ENCODE assay signal across 24 cellular contexts in the genomic region with DNA sequence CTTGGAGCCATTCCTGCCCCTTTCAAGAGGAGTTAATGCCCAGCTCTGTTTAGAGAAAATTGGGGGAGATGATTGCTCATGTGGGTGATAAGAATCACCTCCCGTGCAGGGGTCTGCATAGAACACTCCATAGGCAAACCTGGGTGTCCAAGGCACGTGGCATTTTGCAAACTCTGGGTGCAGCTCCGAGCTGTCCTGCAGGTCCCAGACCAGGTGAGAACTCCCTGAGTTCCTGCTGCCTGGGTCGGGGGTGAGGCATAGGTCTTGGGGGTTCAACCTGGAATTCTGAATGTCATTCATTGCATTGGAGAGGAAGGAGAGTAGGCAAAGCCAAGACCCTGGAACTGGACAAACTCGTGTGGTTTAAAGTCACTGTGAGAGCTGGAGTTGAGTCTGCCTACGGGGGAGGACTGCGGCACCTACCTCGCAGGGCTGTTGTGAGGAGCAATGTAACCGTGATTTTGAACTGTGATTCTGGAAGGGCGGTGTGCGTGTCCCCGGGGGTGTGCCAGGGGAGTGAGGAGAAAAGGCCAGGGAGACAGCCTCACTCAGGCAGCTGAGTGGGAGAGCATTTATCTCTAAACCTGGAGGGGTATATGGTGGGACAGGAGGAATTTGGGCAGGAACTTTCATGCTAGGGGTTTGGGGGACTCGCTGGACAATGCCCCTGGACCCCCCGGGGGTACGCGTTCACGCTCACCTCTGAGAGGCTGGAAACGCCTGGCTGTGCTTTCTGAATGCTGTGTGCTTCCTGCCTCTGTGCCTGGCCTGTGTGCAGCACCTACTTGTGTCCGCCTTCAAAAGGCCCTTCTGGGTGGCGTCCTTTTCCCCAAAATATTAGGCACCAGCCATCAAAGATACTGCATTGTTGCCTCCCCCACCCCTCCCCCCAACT. TPM values are rescaled to one million over a fixed set of nuclear protein-coding genes. Genes with fewer than 3 reads are reported as not detected.
"Had no signal": no experiment of that assay in that cellular context is flagged by ENCODE, and none has a peak within 500 bp of the region (broad histone marks: within the 10 kb centered on the region; RNA-seq: fewer than 3 reads in every experiment).

No MANE protein-coding gene starts in this region.

- H3K36me3 ChIP-seq: heart left ventricle, left lung, prostate gland, sigmoid colon, suprapubic skin, tibial artery had no signal

- ATAC-seq: activated CD4-positive, alpha-beta T cell treated with anti-CD3 and anti-CD28 coated beads for 36 hours; activated CD8-positive, alpha-beta memory T cell treated with anti-CD3 and anti-CD28 coated beads, Interleukin-2, amount 10 ng/mL, durations not matched to agents 7 days and 5 days; activated CD8-positive, alpha-beta T cell treated with anti-CD3 and anti-CD28 coated beads, Interleukin-2, amount 10 ng/mL, durations not matched to agents 7 days and 5 days; activated naive CD8-positive, alpha-beta T cell treated with anti-CD3 and anti-CD28 coated beads, Interleukin-2, amount 50 U/mL, for 24 hours; esophagus mucosa; heart left ventricle; left lung; naive thymus-derived CD4-positive, alpha-beta T cell had no signal

- H3K4me3 ChIP-seq: heart left ventricle, left lung, prostate gland, sigmoid colon, suprapubic skin, tibial artery had no signal

- DNase-seq: activated B cell treated with CpG ODN at 0.5 μM for 24 hours; activated CD4-positive, alpha-beta T cell treated with anti-CD3 and anti-CD28 coated beads for 36 hours; activated CD8-positive, alpha-beta memory T cell treated with anti-CD3 and anti-CD28 coated beads, Interleukin-2, amount 10 ng/mL, durations not matched to agents 7 days and 5 days; activated CD8-positive, alpha-beta T cell treated with anti-CD3 and anti-CD28 coated beads, Interleukin-2, amount 10 ng/mL, durations not matched to agents 7 days and 5 days; activated naive CD8-positive, alpha-beta T cell treated with anti-CD3 and anti-CD28 coated beads, Interleukin-2, amount 50 U/mL, for 24 hours; activated T-cell treated with anti-CD3 and anti-CD28 coated beads, Interleukin-2, amount 50 U/mL, for 48 hours; foreskin fibroblast; kidney glomerular epithelial cell; left lung; naive thymus-derived CD4-positive, alpha-beta T cell; retina; sigmoid colon; small intestine; stimulated activated naive CD4-positive, alpha-beta T cell; T-helper 2 cell; tibial artery had no signal

- H3K27ac ChIP-seq: heart left ventricle, left lung, prostate gland, sigmoid colon, suprapubic skin, tibial artery had no signal

- H3K4me1 ChIP-seq: left lung, prostate gland, sigmoid colon, tibial artery had no signal

- H3K9me3 ChIP-seq: heart left ventricle, left lung, prostate gland, sigmoid colon, suprapubic skin, tibial artery had no signal

RNA-seq across cellular contexts. Expression of gene MEG3, which starts 30.4 kb away (rescaled TPM):
- total RNA-seq: activated B cell treated with CpG ODN at 0.5 μM for 24 hours; activated CD4-positive, alpha-beta T cell treated with anti-CD3 and anti-CD28 coated beads for 36 hours; activated CD8-positive, alpha-beta memory T cell treated with anti-CD3 and anti-CD28 coated beads, Interleukin-2, amount 10 ng/mL, durations not matched to agents 7 days and 5 days; activated CD8-positive, alpha-beta T cell treated with anti-CD3 and anti-CD28 coated beads, Interleukin-2, amount 10 ng/mL, durations not matched to agents 7 days and 5 days; activated T-helper 2 cell treated with anti-CD3 and anti-CD28 coated beads, Interferon-gamma antibody, Interleukin-2, Interleukin-4, amounts not matched to agents 10 μg/mL and 5 μg/mL and 100 μg/mL, durations not matched to agents 14 hours and 24 hours and 36 hours; osteocyte had no signal
- polyA plus RNA-seq: naive thymus-derived CD4-positive, alpha-beta T cell had no signal

RNA-seq across cellular contexts. Expression of gene RTL1, which starts 47.2 kb away (rescaled TPM):
- total RNA-seq: activated B cell treated with CpG ODN at 0.5 μM for 24 hours; activated CD4-positive, alpha-beta T cell treated with anti-CD3 and anti-CD28 coated beads for 36 hours; activated CD8-positive, alpha-beta memory T cell treated with anti-CD3 and anti-CD28 coated beads, Interleukin-2, amount 10 ng/mL, durations not matched to agents 7 days and 5 days; activated CD8-positive, alpha-beta T cell treated with anti-CD3 and anti-CD28 coated beads, Interleukin-2, amount 10 ng/mL, durations not matched to agents 7 days and 5 days; activated T-helper 2 cell treated with anti-CD3 and anti-CD28 coated beads, Interferon-gamma antibody, Interleukin-2, Interleukin-4, amounts not matched to agents 10 μg/mL and 5 μg/mL and 100 μg/mL, durations not matched to agents 14 hours and 24 hours and 36 hours; endothelial cell of umbilical vein; esophagus mucosa; heart left ventricle; left lung; naive thymus-derived CD4-positive, alpha-beta T cell; osteocyte; sigmoid colon; suprapubic skin; ureter had no signal
- polyA plus RNA-seq: endothelial cell of umbilical vein; heart left ventricle; naive thymus-derived CD4-positive, alpha-beta T cell; sigmoid colon; small intestine had no signal
